Comparison of ENCODE assay signal across 12 cellular contexts in the genomic region with DNA sequence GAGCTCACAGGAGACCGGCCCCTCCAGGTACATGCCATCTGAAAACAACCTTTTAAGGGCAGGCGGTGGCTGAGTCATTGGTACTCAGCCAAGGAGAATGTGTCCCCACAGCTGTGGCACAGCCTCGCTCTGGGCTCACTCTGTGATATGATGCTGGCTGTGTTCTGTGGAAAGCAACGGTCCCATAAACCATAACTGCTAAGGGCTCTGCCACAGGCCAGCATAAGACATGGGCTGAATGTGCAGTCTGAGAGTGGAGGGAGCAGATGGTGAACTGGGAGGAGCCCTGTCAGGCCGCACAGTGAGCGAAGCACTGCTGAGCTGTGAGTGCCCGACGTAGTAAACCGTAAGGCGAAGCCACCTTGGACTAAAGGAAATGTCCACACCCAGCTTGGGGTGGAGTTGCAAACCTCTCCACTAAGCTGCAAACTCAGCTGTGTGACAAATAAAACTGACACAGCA.
DNase-seq lines count a peak whose midpoint lies in the region; ATAC-seq and TF ChIP-seq lines count a peak whose summit lies in the region.
"Had no signal": no experiment of that assay in that cellular context is flagged by ENCODE, and none has a peak within 500 bp of the region (broad histone marks: within the 10 kb centered on the region; RNA-seq: fewer than 3 reads in every experiment).

No MANE protein-coding gene starts in this region.

- intact Hi-C loops in IMR-90 (cut with micrococcal nuclease) (no loop called here), left lung (cut with DNase I) (no loop called here)

- H3K4me2 ChIP-seq in IMR-90 (ENCODE audit: low read depth, low read length): no peak overlapping the region

- peak overlapping the region in 4 of 7 donors; percentile 28 to 55 (median 40) for H3K4me3 Mint-ChIP-seq in CD8-positive, alpha-beta memory T cell
- H3K4me3 Mint-ChIP-seq in WTC11: no peak overlapping the region
- H3K4me3 Mint-ChIP-seq: activated B cell treated with CpG ODN at 0.5 μM for 24 hours, H9 had no signal

- H2BK15ac ChIP-seq in IMR-90 (ENCODE audit: low read depth, low read length): no peak overlapping the region

- no peak overlapping the region for H2BK120ac ChIP-seq in IMR-90 (ENCODE audit: low read depth, low read length)

- H3K18ac ChIP-seq in IMR-90 (ENCODE audit: low read depth, low read length): no peak overlapping the region

- peak overlapping the region; percentile 16 for H2AK9ac ChIP-seq in IMR-90 (replicated peaks; ENCODE audit: low read depth, low read length, poor library complexity)

- no peak overlapping the region for H2BK20ac ChIP-seq in IMR-90 (ENCODE audit: low read depth, low read length)

- H3K27me3 ChIP-seq in CD8-positive, alpha-beta memory T cell (ENCODE audit: insufficient read depth, low read length, poor library complexity, severe bottlenecking): no peaks in the 10 kb centered on the region
- H3K27me3 ChIP-seq in IMR-90 (ENCODE audit: control insufficient read depth, insufficient read depth, low read length): no peaks in the 10 kb centered on the region; the same call in 1 of the 2 replicates
- H3K27me3 ChIP-seq in left lung: peaks cover 0 to 56% of the 10 kb centered on the region in 2 donors

- H2AFZ ChIP-seq in IMR-90 (replicated peaks; ENCODE audit: low read length, poor library complexity): peak overlapping the region; percentile 23

- no peak overlapping the region for H3K56ac ChIP-seq in IMR-90 (ENCODE audit: extremely low read depth, insufficient read depth, low read length)

- H3K14ac ChIP-seq in IMR-90 (replicated peaks; ENCODE audit: low read depth, low read length): no peak overlapping the region

- no peak overlapping the region for H2BK5ac ChIP-seq in IMR-90 (ENCODE audit: low read depth, low read length, poor library complexity, severe bottlenecking)

- no peaks in the 10 kb centered on the region for H4K20me1 ChIP-seq in IMR-90 (ENCODE audit: insufficient read depth, low read length)

- ATAC-seq in IMR-90 (ENCODE audit: low read depth) (peak; percentile 60), left lung (peak; percentile 73), GM19452 (IDR thresholded peaks at IDR 0.05; ENCODE audit: unreplicated experiment) (no peak), WTC11 (no peak)

- no peaks in the 10 kb centered on the region for H3K9me1 ChIP-seq in IMR-90 (ENCODE audit: insufficient read depth, low read length)

- H3K4ac ChIP-seq in IMR-90 (ENCODE audit: low read depth, low read length): no peak overlapping the region

- TF ChIP-seq RAD21 in IMR-90 (IDR thresholded peaks at IDR 0.05; ENCODE audit: low read length): no peak

- no peaks in the 10 kb centered on the region for H3K9me3 Mint-ChIP-seq in CD8-positive, alpha-beta memory T cell
- H3K9me3 Mint-ChIP-seq in WTC11: no peaks in the 10 kb centered on the region
- H3K9me3 Mint-ChIP-seq: activated B cell treated with CpG ODN at 0.5 μM for 24 hours, H9 had no signal

- no peak overlapping the region for H2AK5ac ChIP-seq in IMR-90 (ENCODE audit: low read depth, low read length)

- no peak overlapping the region for H4K8ac ChIP-seq in IMR-90 (ENCODE audit: low read depth in 2 of 2, low read length in 2 of 2)

- TF ChIP-seq CTCF in IMR-90 (conservative IDR thresholded peaks at IDR 0.05; ENCODE audit: low read depth, low read length) (no peak), left lung (IDR thresholded peaks at IDR 0.05) (no peak), WTC11 (IDR thresholded peaks at IDR 0.05) (no peak)

- peak overlapping the region in 5 of 8 donors; percentile 43 to 90 (median 74) for H3K27ac Mint-ChIP-seq in CD8-positive, alpha-beta memory T cell
- no peak overlapping the region for H3K27ac Mint-ChIP-seq in WTC11
- H3K27ac Mint-ChIP-seq: activated B cell treated with CpG ODN at 0.5 μM for 24 hours had no signal

- H3K27ac ChIP-seq in CD8-positive, alpha-beta memory T cell (ENCODE audit: low read depth, low read length): no peak overlapping the region
- H3K27ac ChIP-seq in IMR-90 (ENCODE audit: insufficient read depth, low read length): no peak overlapping the region
- H3K27ac ChIP-seq in left lung: no peak overlapping the region

- H3K79me1 ChIP-seq in IMR-90 (ENCODE audit: low read depth in 1 of 2, low read length in 2 of 2): no peaks in the 10 kb centered on the region

- H3K27me3 Mint-ChIP-seq in CD8-positive, alpha-beta memory T cell: peaks cover 9 to 17% of the 10 kb centered on the region in 2 donors
- no peaks in the 10 kb centered on the region for H3K27me3 Mint-ChIP-seq in WTC11 (ENCODE audit: low read depth)

- CTCF ChIA-PET in CD8-positive, alpha-beta memory T cell (lab: Charles Lee): no interaction called here
- CTCF ChIA-PET in IMR-90 (lab: Yijun Ruan, JAX): no interaction called here
- CTCF ChIA-PET in WTC11 (lab: Charles Lee): interaction anchor here (1.8 kb wide), 1 partner anchor 14 kb away, joined by 5 read pairs; no protein-coding TSS in a partner anchor

- peak in 1 of 5 donors; percentile 29 for DNase-seq in CD8-positive, alpha-beta memory T cell
- DNase-seq in IMR-90: no peak
- peak; percentile 48 for DNase-seq in SHP77 treated with DMSO at 0.1 percent for 48 hours (lab: John Stamatoyannopoulos, UW)
- DNase-seq in left lung: no peak
- DNase-seq in iPS-NIHi7 (ENCODE audit: extremely low spot score): no peak
- no peak for DNase-seq in GM19238 (ENCODE audit: insufficient read length, low spot score)
- no peak for DNase-seq in WTC11 (ENCODE audit: low spot score)
- DNase-seq: activated B cell treated with CpG ODN at 0.5 μM for 24 hours; activated naive CD4-positive, alpha-beta T cell; effector CD4-positive, alpha-beta T cell; H9 had no signal

- no peaks in the 10 kb centered on the region for H3K36me3 Mint-ChIP-seq in CD8-positive, alpha-beta memory T cell
- H3K36me3 Mint-ChIP-seq in WTC11: no peaks in the 10 kb centered on the region

- no peak for TF ChIP-seq POLR2A in IMR-90 (IDR thresholded peaks at IDR 0.05; ENCODE audit: low read depth, low read length)

- H4K5ac ChIP-seq in IMR-90 (ENCODE audit: low read depth, low read length): no peak overlapping the region

- H3K4me1 ChIP-seq in CD8-positive, alpha-beta memory T cell (ENCODE audit: insufficient read depth, low read length): no peaks in the 10 kb centered on the region
- H3K4me1 ChIP-seq in IMR-90 (ENCODE audit: control insufficient read depth, insufficient read depth, low read length) (no peaks in the 10 kb centered on the region), left lung (no peaks in the 10 kb centered on the region)

- POLR2A ChIA-PET in CD8-positive, alpha-beta memory T cell (lab: Charles Lee): no interaction called here
- POLR2A ChIA-PET in IMR-90 (lab: Charles Lee; ENCODE audit: unreplicated experiment) (no interaction called here), WTC11 (lab: Charles Lee) (no interaction called here)

- H3K4me3 ChIP-seq in CD8-positive, alpha-beta memory T cell (ENCODE audit: low read length): no peak overlapping the region
- no peak overlapping the region for H3K4me3 ChIP-seq in IMR-90 (ENCODE audit: insufficient read depth, low read depth, low read length)
- no peak overlapping the region for H3K4me3 ChIP-seq in left lung

- no peaks in the 10 kb centered on the region for H3K36me3 ChIP-seq in CD8-positive, alpha-beta memory T cell (ENCODE audit: insufficient read depth, low read length)
- H3K36me3 ChIP-seq in IMR-90 (ENCODE audit: control insufficient read depth, insufficient read depth, low read length) (no peaks in the 10 kb centered on the region), left lung (no peaks in the 10 kb centered on the region)

- no peak overlapping the region for H4K91ac ChIP-seq in IMR-90 (ENCODE audit: insufficient read depth, low read depth, low read length)

- H3K9me3 ChIP-seq in CD8-positive, alpha-beta memory T cell (ENCODE audit: low read length): no peaks in the 10 kb centered on the region
- H3K9me3 ChIP-seq in IMR-90 (ENCODE audit: control insufficient read depth, insufficient read depth, low read length): 0 out of 2 replicates have a peak, but pooled peaks cover 4% of the 10 kb centered on the region
- no peaks in the 10 kb centered on the region for H3K9me3 ChIP-seq in left lung

- no TSS peak for BruUV-seq in IMR-90 (replicated peaks; lab: Mats Ljungman, UMichigan)

- in situ Hi-C loops in IMR-90 (cut with MboI; ENCODE audit: low sequenced_read_pairs): loop anchor here (25.0 kb wide), 1 partner anchor 966 kb away; no protein-coding TSS in a partner anchor

- dilution Hi-C loops in IMR-90 (cut with HindIII; ENCODE audit: low sequenced_read_pairs, unreplicated experiment): no loop called here

- H3K4me1 Mint-ChIP-seq in CD8-positive, alpha-beta memory T cell: peaks cover 0 to 10% (median 8%) of the 10 kb centered on the region in 3 donors
- H3K4me1 Mint-ChIP-seq in WTC11: peaks cover 11% of the 10 kb centered on the region
- H3K4me1 Mint-ChIP-seq: activated B cell treated with CpG ODN at 0.5 μM for 24 hours had no signal

- 70% methylated on average over 7 of the region's 10 CpGs; no CpG with 5 or more reads in 1 of the 2 experiments for WGBS in IMR-90 (ENCODE audit: extremely low coverage in 2 of 2, insufficient read length in 1 of 2), 2 experiments

- H3K9ac ChIP-seq in IMR-90 (ENCODE audit: low read depth, low read length): no peak overlapping the region

- no peak overlapping the region for H3K23ac ChIP-seq in IMR-90 (ENCODE audit: low read depth, low read length)

TF ChIP-seq in IMR-90, 13 proteins besides CTCF, POLR2A, EP300 and RAD21 (continues in another document):
- TF ChIP-seq MAZ (IDR thresholded peaks at IDR 0.05; ENCODE audit: borderline replicate concordance, low read depth, low read length): no peak
- TF ChIP-seq SMC3 (IDR thresholded peaks at IDR 0.05; ENCODE audit: low read depth, low read length): no peak
- no peak for TF ChIP-seq CEBPB (IDR thresholded peaks at IDR 0.05; ENCODE audit: low read depth, low read length)

TF ChIP-seq in WTC11, 78 proteins besides CTCF, POLR2A, EP300 and RAD21 (continues in another document):
- TF ChIP-seq, protein P1, sequence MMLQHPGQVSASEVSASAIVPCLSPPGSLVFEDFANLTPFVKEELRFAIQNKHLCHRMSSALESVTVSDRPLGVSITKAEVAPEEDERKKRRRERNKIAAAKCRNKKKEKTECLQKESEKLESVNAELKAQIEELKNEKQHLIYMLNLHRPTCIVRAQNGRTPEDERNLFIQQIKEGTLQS (CRISPR knock-in tag; conservative IDR thresholded peaks at IDR 0.05): no peak

Comparison
In these comparisons a context has a peak if more than half of its experiments do, and no peak if none do; other contexts are left out.
1. ATAC-seq: peak in IMR-90 (single experiment) and left lung (single experiment); none in GM19452 (single experiment) and WTC11 (single experiment).